In the genomic region with DNA sequence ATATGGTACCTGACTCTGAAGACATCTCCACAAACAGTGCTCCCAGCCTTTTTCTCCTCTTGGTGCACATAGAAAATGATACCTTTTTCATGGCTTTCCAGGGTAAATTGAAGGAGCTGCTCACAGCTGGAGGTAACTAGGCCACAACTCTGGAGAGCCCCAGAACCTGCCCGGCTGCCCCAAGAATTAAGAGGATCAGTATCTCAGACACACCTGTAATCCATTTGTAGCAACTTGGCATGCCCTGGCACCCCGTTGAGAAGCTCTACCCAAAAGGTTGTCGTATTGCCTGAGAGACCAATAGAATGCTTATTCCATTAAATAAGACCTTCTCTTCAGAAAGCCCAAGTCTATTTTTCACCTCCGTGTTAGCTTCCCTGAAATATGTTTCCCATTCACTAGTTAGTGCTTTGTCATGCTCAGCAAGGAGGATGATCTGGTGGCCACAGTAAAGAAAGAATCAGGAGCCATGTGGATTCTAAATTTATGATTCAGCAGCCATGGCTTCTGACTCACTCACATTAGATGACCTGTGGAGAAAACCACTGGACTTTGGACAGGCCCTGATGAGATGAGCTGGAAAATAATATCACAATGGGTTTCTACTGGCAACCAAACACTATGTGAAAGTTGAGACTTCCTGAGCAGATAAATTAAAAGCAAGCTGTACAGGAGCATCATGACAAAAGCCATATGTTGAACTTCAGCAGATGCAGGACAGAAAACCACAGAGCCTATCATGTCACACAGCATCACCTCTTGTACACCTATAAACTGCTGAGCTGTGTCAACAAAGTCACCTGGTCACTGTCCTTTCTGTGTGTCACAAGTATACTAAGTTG, we compare ENCODE assay signal across 3 cellular contexts.
A peak's percentile ranks its signal among the peaks of the same experiment; 100 is the strongest.
TF ChIP-seq lines count a peak whose summit lies in the region.

No MANE protein-coding gene starts in this region.

TF ChIP-seq in A549, 52 proteins besides CTCF, POLR2A, EP300 and RAD21 (continued from another document):
- TF ChIP-seq FOSL2 (IDR thresholded peaks at IDR 0.05), result peak; percentile 92
- TF ChIP-seq FOSL2 (CRISPR knock-in tag; IDR thresholded peaks at IDR 0.05), result peak; percentile 96
- TF ChIP-seq JUN (IDR thresholded peaks at IDR 0.05), result peak; percentile 72 to 86; a peak in 4 of 5 replicates
- no peak for TF ChIP-seq MAZ (IDR thresholded peaks at IDR 0.05; ENCODE audit: borderline replicate concordance, low read depth, low read length)
- no peak for TF ChIP-seq KDM5A (IDR thresholded peaks at IDR 0.05)
- TF ChIP-seq NPAS2 (CRISPR knock-in tag; IDR thresholded peaks at IDR 0.05; ENCODE audit: borderline replicate concordance), result no peak
- TF ChIP-seq, protein P1, sequence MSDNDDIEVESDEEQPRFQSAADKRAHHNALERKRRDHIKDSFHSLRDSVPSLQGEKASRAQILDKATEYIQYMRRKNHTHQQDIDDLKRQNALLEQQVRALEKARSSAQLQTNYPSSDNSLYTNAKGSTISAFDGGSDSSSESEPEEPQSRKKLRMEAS (IDR thresholded peaks at IDR 0.05), result peak; percentile 92
- TF ChIP-seq, protein P2, sequence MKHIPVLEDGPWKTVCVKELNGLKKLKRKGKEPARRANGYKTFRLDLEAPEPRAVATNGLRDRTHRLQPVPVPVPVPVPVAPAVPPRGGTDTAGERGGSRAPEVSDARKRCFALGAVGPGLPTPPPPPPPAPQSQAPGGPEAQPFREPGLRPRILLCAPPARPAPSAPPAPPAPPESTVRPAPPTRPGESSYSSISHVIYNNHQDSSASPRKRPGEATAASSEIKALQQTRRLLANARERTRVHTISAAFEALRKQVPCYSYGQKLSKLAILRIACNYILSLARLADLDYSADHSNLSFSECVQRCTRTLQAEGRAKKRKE (CRISPR knock-in tag; IDR thresholded peaks at IDR 0.05; ENCODE audit: low read depth), result peak; percentile 54; the same call in 1 of the 2 replicates
- no peak for TF ChIP-seq RARB (CRISPR knock-in tag; IDR thresholded peaks at IDR 0.05)
- peak; percentile 91 for TF ChIP-seq JUNB (IDR thresholded peaks at IDR 0.05)
- TF ChIP-seq FOXS1 (CRISPR knock-in tag; IDR thresholded peaks at IDR 0.05), result no peak
- TF ChIP-seq NFE2L2 (conservative IDR thresholded peaks at IDR 0.05; ENCODE audit: low read length), result peak; percentile 62; the same call in 1 of the 2 replicates
- no peak for TF ChIP-seq CBX2 (IDR thresholded peaks at IDR 0.05; ENCODE audit: borderline replicate concordance, low read depth)
- no peak for TF ChIP-seq ZSCAN20 (CRISPR knock-in tag; IDR thresholded peaks at IDR 0.05)
- TF ChIP-seq MAFK (IDR thresholded peaks at IDR 0.05; ENCODE audit: partially characterized antibody), result peak; percentile 97
- no peak for TF ChIP-seq TP53 (CRISPR knock-in tag; IDR thresholded peaks at IDR 0.05)
- peak in 1 of 2 experiments; percentile 44; a peak in 1 of 4 replicates for TF ChIP-seq CEBPB (IDR thresholded peaks at IDR 0.05)
- peak; percentile 41 for TF ChIP-seq SMC3 (IDR thresholded peaks at IDR 0.05)
- TF ChIP-seq, protein P3, sequence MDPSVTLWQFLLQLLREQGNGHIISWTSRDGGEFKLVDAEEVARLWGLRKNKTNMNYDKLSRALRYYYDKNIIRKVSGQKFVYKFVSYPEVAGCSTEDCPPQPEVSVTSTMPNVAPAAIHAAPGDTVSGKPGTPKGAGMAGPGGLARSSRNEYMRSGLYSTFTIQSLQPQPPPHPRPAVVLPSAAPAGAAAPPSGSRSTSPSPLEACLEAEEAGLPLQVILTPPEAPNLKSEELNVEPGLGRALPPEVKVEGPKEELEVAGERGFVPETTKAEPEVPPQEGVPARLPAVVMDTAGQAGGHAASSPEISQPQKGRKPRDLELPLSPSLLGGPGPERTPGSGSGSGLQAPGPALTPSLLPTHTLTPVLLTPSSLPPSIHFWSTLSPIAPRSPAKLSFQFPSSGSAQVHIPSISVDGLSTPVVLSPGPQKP (IDR thresholded peaks at IDR 0.05; ENCODE audit: low read depth, low read length), result no peak
TF ChIP-seq in A549: peak in this region for 13.

TF ChIP-seq in HCT116, 20 proteins besides CTCF, POLR2A, EP300 and RAD21 (continued from another document):
- TF ChIP-seq ELF1 (IDR thresholded peaks at IDR 0.05; ENCODE audit: borderline replicate concordance, low read depth) (no peak), YY1 (IDR thresholded peaks at IDR 0.05; ENCODE audit: extremely low read depth, insufficient replicate concordance, low read depth, low read length) (peak; percentile 59), CEBPB (IDR thresholded peaks at IDR 0.05; ENCODE audit: low read depth) (no peak), EZH2phosphoT487 (IDR thresholded peaks at IDR 0.05; ENCODE audit: borderline replicate concordance) (no peak)
- TF ChIP-seq, protein P1 (IDR thresholded peaks at IDR 0.05), result peak; percentile 67

TF ChIP-seq in SK-N-SH treated with all-trans-retinoic acid at 6 μM for 48 hours, 23 proteins besides CTCF, POLR2A, EP300 and RAD21 (continued from another document):
- TF ChIP-seq ARNTL (CRISPR knock-in tag; IDR thresholded peaks at IDR 0.05; ENCODE audit: borderline replicate concordance, low read depth), result no peak
- TF ChIP-seq ZNF70 (CRISPR knock-in tag; IDR thresholded peaks at IDR 0.05), result no peak
- no peak for TF ChIP-seq BACH2 (CRISPR knock-in tag; IDR thresholded peaks at IDR 0.05; ENCODE audit: borderline replicate concordance)
- no peak for TF ChIP-seq ZFP3 (CRISPR knock-in tag; IDR thresholded peaks at IDR 0.05)
- TF ChIP-seq, protein P4, sequence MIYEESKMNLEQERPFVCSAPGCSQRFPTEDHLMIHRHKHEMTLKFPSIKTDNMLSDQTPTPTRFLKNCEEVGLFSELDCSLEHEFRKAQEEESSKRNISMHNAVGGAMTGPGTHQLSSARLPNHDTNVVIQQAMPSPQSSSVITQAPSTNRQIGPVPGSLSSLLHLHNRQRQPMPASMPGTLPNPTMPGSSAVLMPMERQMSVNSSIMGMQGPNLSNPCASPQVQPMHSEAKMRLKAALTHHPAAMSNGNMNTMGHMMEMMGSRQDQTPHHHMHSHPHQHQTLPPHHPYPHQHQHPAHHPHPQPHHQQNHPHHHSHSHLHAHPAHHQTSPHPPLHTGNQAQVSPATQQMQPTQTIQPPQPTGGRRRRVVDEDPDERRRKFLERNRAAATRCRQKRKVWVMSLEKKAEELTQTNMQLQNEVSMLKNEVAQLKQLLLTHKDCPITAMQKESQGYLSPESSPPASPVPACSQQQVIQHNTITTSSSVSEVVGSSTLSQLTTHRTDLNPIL (CRISPR knock-in tag; IDR thresholded peaks at IDR 0.05; ENCODE audit: low read depth), result no peak
- TF ChIP-seq, protein P5, sequence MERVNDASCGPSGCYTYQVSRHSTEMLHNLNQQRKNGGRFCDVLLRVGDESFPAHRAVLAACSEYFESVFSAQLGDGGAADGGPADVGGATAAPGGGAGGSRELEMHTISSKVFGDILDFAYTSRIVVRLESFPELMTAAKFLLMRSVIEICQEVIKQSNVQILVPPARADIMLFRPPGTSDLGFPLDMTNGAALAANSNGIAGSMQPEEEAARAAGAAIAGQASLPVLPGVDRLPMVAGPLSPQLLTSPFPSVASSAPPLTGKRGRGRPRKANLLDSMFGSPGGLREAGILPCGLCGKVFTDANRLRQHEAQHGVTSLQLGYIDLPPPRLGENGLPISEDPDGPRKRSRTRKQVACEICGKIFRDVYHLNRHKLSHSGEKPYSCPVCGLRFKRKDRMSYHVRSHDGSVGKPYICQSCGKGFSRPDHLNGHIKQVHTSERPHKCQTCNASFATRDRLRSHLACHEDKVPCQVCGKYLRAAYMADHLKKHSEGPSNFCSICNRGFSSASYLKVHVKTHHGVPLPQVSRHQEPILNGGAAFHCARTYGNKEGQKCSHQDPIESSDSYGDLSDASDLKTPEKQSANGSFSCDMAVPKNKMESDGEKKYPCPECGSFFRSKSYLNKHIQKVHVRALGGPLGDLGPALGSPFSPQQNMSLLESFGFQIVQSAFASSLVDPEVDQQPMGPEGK (CRISPR knock-in tag; IDR thresholded peaks at IDR 0.05; ENCODE audit: borderline replicate concordance), result 0 out of 2 replicates have a peak, but pooled peaks have one; percentile 56
- no peak for TF ChIP-seq ISL1 (CRISPR knock-in tag; IDR thresholded peaks at IDR 0.05)
- TF ChIP-seq OSR1 (CRISPR knock-in tag; IDR thresholded peaks at IDR 0.05), result no peak
- no peak for TF ChIP-seq PPARA (CRISPR knock-in tag; IDR thresholded peaks at IDR 0.05; ENCODE audit: borderline replicate concordance)
- no peak for TF ChIP-seq ZFP30 (CRISPR knock-in tag; IDR thresholded peaks at IDR 0.05)
- TF ChIP-seq TOX (CRISPR knock-in tag; IDR thresholded peaks at IDR 0.05; ENCODE audit: borderline replicate concordance), result no peak
- no peak for TF ChIP-seq TCF4 (CRISPR knock-in tag; IDR thresholded peaks at IDR 0.05; ENCODE audit: borderline replicate concordance)
TF ChIP-seq in SK-N-SH treated with all-trans-retinoic acid at 6 μM for 48 hours: peak in this region for 2.
